Comparison of ENCODE assay signal across 8 cellular contexts in genomic region chr4:1856071-1856919, GRCh38. TPM values are rescaled to one million over a fixed set of nuclear protein-coding genes. Genes with fewer than 3 reads are reported as not detected.
DNase-seq lines count a peak whose midpoint lies in the region; ATAC-seq and TF ChIP-seq lines count a peak whose summit lies in the region.

Gene LETM1, minus strand, starts transcription at chr4:1856156. Its CDS starts 206 bp downstream, at chr4:1855950.

- H3K27ac ChIP-seq in cingulate gyrus (ENCODE audit: low read depth, low read length), result peak within 1 kb of the TSS; percentile 72

- no peaks in the 10 kb centered on the region for H3K27me3 ChIP-seq in BE2C

- H3K9me3 ChIP-seq in BE2C, result no peaks in the 10 kb centered on the region

- intact Hi-C loops in left colon (cut with DNase I, micrococcal nuclease), result no loop called here

- peaks cover 11% of the 10 kb centered on the region for H3K36me3 ChIP-seq in BE2C

- H3K4me1 ChIP-seq in BE2C, result peaks cover 3% of the 10 kb centered on the region; the same call in 1 of the 2 replicates

- peak; percentile 11; the same call in 1 of the 2 replicates for TF ChIP-seq CTCF in BE2C (IDR thresholded peaks at IDR 0.05; ENCODE audit: low read depth, low read length)

- H3K4me3 ChIP-seq in BE2C (ENCODE audit: low read depth, low read length), result peak within 1 kb of the TSS; percentile 86

- ATAC-seq in HG03442 (IDR thresholded peaks at IDR 0.05; ENCODE audit: unreplicated experiment), result peak; percentile 83
- peak; percentile 82 for ATAC-seq in left colon

- peak; percentile 97 for DNase-seq in BE2C
- peak; percentile 99 for DNase-seq in GM19238 (ENCODE audit: insufficient read length, low spot score)
- DNase-seq in NCI-H510A treated with DMSO at 0.1 percent for 48 hours (lab: John Stamatoyannopoulos, UW), result peak; percentile 87
- peak; percentile 91 to 92 for DNase-seq in activated CD4-positive, alpha-beta T cell treated with anti-CD3 and anti-CD28 coated beads for 4 hours
- peak; percentile 97 for DNase-seq in left colon
- peak; percentile 95 for DNase-seq in stimulated activated CD4-positive, alpha-beta T cell treated with anti-CD3 and anti-CD28 coated beads, Interleukin-1b, Interleukin-23, amount 100 ng/mL, for 48 hours

RNA-seq across cellular contexts. Expression of gene LETM1, which starts in this region (rescaled TPM):
- polyA plus RNA-seq in BE2C (2012; ENCODE audit: insufficient read depth, insufficient read length, low read depth), result 74.3 TPM
- 100 to 1,000 TPM; 112 to 160 TPM for total RNA-seq in left colon

Comparison
In these comparisons a context has a peak if more than half of its experiments do, and no peak if none do; other contexts are left out.
1. Peak in every context shown above with its lines: DNase-seq, ATAC-seq, H3K4me3 ChIP-seq and H3K27ac ChIP-seq.